ENCODE assay signal across 10 cellular contexts in the genomic region with DNA sequence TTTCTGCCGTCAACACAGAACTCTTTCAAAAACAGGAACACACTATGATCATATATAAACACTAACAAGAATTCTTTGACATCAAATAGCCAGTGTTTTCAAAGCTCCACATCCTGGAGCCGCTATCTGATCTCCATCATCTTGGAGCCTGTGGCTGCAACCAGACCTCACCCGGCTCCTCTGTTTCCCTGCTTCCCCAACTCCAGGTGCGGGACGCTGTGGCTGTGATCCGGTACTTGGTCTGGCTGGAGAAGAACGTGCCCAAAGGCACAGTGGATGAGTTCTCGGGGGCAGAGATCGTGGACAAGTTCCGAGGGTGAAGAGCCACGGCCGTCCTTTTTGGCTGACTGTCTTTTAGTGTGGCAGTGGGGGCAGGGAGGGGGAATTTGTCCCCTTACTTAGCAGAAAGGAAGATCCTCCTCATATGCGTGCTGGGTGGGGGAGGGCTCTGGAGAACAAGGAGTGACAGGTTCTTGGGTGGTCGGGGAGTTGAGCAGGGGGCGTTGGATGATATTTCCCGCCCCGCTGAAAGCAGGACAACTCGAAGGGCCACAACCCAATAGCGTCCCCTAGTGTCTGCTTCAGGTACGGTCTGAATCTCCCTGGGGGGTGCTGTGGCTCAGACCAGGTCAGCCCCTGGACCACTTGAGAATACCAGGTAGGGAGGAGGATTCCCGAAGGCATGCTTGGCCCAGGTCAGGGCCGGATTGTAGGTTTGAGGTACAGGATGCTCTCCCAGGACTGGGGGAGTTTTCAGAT. TPM values are rescaled to one million over a fixed set of nuclear protein-coding genes. Genes with fewer than 3 reads are reported as not detected.
DNase-seq lines count a peak whose midpoint lies in the region; ATAC-seq and TF ChIP-seq lines count a peak whose summit lies in the region.
"Had no signal": no experiment of that assay in that cellular context is flagged by ENCODE, and none has a peak within 500 bp of the region (broad histone marks: within the 10 kb centered on the region; RNA-seq: fewer than 3 reads in every experiment).

No MANE protein-coding gene starts in this region.

- in situ Hi-C loops in GM23248 (cut with MboI), result no loop called here

- H3K4me1 ChIP-seq in body of pancreas, result no peaks in the 10 kb centered on the region
- H3K4me1 ChIP-seq in GM23248 (ENCODE audit: insufficient read depth), result no peaks in the 10 kb centered on the region

- H2AFZ ChIP-seq in GM23248, result no peak overlapping the region

- H3F3A ChIP-seq in GM23248 (ENCODE audit: insufficient read depth), result peaks cover 2% of the 10 kb centered on the region; the same call in 1 of the 2 replicates

- TF ChIP-seq CTCF in AG10803 (conservative IDR thresholded peaks at IDR 0.05; ENCODE audit: low read length) (peak; percentile 13; the same call in 1 of the 2 replicates), GM12874 (IDR thresholded peaks at IDR 0.05; ENCODE audit: insufficient read depth, low read depth, low read length) (peak; percentile 69), WI38 (IDR thresholded peaks at IDR 0.05; ENCODE audit: low read depth, low read length) (peak; percentile 36), body of pancreas (IDR thresholded peaks at IDR 0.05) (peak in 1 of 7 experiments; percentile 8), dorsolateral prefrontal cortex (IDR thresholded peaks at IDR 0.05 in 54 of 56, conservative IDR thresholded peaks at IDR 0.05 in 2 of 56; ENCODE audit: low read depth in 1 of 56, partially characterized antibody in 56 of 56) (peak in 28 of 56 donors; percentile 6 to 44 (median 27))

- intact Hi-C loops in body of pancreas (cut with DNase I) (no loop called here), dorsolateral prefrontal cortex (cut with DNase I) (loop anchor here in 1 of 2 donors (5.0 to 10.0 kb wide), 2 partner anchors 68 to 130 kb away; no protein-coding TSS in a partner anchor)

- H3K36me3 ChIP-seq in body of pancreas (replicated peaks in 1 of 2; ENCODE audit: insufficient read depth in 1 of 2, low read depth in 2 of 2) (no peaks in the 10 kb centered on the region), GM23248 (ENCODE audit: low read depth) (no peaks in the 10 kb centered on the region)

- no peaks in the 10 kb centered on the region for H3K9me3 ChIP-seq in body of pancreas
- no peaks in the 10 kb centered on the region for H3K9me3 ChIP-seq in GM23248 (ENCODE audit: low read depth)

- no peaks in the 10 kb centered on the region for H4K20me1 ChIP-seq in GM23248 (ENCODE audit: insufficient read depth)

- H3K4me2 ChIP-seq in GM23248 (ENCODE audit: unreplicated experiment), result no peak overlapping the region

- DNase-seq in AG10803 (ENCODE audit: low read depth) (no peak), iPS-NIHi7 (ENCODE audit: extremely low spot score) (peak; percentile 83), body of pancreas (no peak), SIG-M5 (lab: John Stamatoyannopoulos, UW) (no peak), GM23248 (no peak), dorsolateral prefrontal cortex (no peak)
- DNase-seq: amygdala, GDM1 had no signal

- H3K27me3 ChIP-seq in body of pancreas (no peaks in the 10 kb centered on the region), GM23248 (replicated peaks; ENCODE audit: insufficient read depth) (no peaks in the 10 kb centered on the region), dorsolateral prefrontal cortex (peaks cover 0 to 58% (median 5%) of the 10 kb centered on the region in 45 donors)

- ATAC-seq in body of pancreas, result no peak

- H3K27ac ChIP-seq in body of pancreas (no peak overlapping the region), GM23248 (no peak overlapping the region), dorsolateral prefrontal cortex (no peak overlapping the region)

- H3K4me3 ChIP-seq in AG10803 (ENCODE audit: low read length), result no peak overlapping the region
- H3K4me3 ChIP-seq in WI38 (ENCODE audit: low read depth, low read length), result no peak overlapping the region
- no peak overlapping the region for H3K4me3 ChIP-seq in body of pancreas
- no peak overlapping the region for H3K4me3 ChIP-seq in GM23248
- no peak overlapping the region for H3K4me3 ChIP-seq in dorsolateral prefrontal cortex

- no peak overlapping the region for H3K9ac ChIP-seq in GM23248

- 31 to 52% methylated on average over 3 to 8 of the region's 22 CpGs for WGBS in body of pancreas, 2 donors
- 39 to 46% methylated on average over 17 to 21 of the region's 22 CpGs for WGBS in GM23248 (ENCODE audit: low coverage in 1 of 2, low lambda C conversion rate in 2 of 2, missing lambda C conversion rate in 2 of 2), 2 experiments

- no peak for TF ChIP-seq POLR2A in body of pancreas (IDR thresholded peaks at IDR 0.05)

- H3K9me2 ChIP-seq in GM23248 (ENCODE audit: insufficient read depth), result no peaks in the 10 kb centered on the region

- H3K79me2 ChIP-seq in GM23248 (ENCODE audit: insufficient read depth), result no peaks in the 10 kb centered on the region

RNA-seq across cellular contexts. Expression of a gene that starts 15.7 kb away (rescaled TPM):
- total RNA-seq in body of pancreas (1 to 10 TPM in 1 of 2 donors, under 1 TPM in 1; 0.52 to 5.6 TPM), dorsolateral prefrontal cortex (under 1 TPM in 6 of 120 experiments, not detected in 114; 0.07 to 0.29 (median 0.17) TPM)
- 0.65 and 1.9 TPM in 2 replicates for total RNA-seq in GM23248 (2014; rRNA removed; shearing (Covaris generic))
- polyA plus RNA-seq in GM23248 (2016; fragmentation: Nextera tagmentation; extraction: Ambion mirVana), result 0.56 and 0.74 TPM in 2 replicates

RNA-seq across cellular contexts. Expression of a gene that starts 25.3 kb away (rescaled TPM):
- total RNA-seq in body of pancreas (1 to 10 TPM; 3.6 TPM), dorsolateral prefrontal cortex (10 to 100 TPM in 9 of 120 experiments, 1 to 10 TPM in 109, under 1 TPM in 2; 0.50 to 20.0 (median 4.8) TPM)
- total RNA-seq in GM23248 (2014; rRNA removed; shearing (Covaris generic)), result not detected in 2 replicates
- polyA plus RNA-seq in GM23248 (2016; fragmentation: Nextera tagmentation; extraction: Ambion mirVana), result 0.06 and 0.27 TPM in 2 replicates
